ENCODE assay signal across 8 cellular contexts in the genomic region with DNA sequence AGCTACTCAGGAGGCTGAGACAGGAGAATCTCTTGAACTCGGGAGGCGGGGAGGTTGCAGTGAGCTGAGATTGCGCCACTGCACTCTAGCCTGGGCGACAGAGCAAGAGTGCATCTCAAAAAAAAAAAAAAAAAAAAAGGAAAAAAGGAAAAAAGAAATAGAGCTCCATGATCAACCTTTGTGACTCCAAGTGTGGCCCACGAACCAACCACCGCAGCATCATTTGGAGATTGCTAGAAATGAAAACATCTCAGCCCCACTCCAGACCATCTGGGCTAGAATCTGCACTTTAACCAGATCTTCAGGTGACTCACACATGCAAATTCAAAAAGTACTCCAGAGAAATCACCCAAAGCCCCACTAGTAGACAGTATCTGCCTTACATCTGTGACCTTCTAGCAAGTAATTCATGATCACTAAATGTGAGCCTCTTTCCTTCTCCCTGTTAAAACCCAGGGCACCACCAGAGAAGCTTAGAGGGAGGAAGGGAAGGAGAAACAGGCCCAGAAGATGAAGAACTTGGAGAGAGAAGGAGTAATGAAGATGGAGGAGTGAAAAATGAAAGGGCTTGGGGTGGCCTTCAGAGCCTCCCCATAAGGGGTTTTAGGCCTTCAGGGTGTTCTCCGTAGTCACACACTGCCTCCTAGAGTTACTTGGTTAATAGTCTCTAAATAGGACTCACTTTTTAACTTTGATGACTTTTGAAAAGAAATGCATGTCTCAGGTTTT.
DNase-seq lines count a peak whose midpoint lies in the region; ATAC-seq and FAIRE-seq lines count a peak whose summit lies in the region.

No MANE protein-coding gene starts in this region.

- H3K9ac ChIP-seq in SK-N-MC (ENCODE audit: insufficient read length): no peak overlapping the region

- no peak for FAIRE-seq in urothelium cell line (lab: Jason Lieb, UNC)

- peak; percentile 81 for DNase-seq in DMS 273 (lab: John Stamatoyannopoulos, UW; ENCODE audit: unreplicated experiment)
- DNase-seq in SK-N-MC (ENCODE audit: low read depth, low spot score): peak; percentile 6
- peak; percentile 40 for DNase-seq in central memory CD4-positive, alpha-beta T cell
- DNase-seq in midbrain (lab: John Stamatoyannopoulos, UW): peak; percentile 19
- no peak for DNase-seq in urothelium cell line (ENCODE audit: low spot score)
- no peak for DNase-seq in NCI-H1930 (lab: John Stamatoyannopoulos, UW)

- H3K4me3 ChIP-seq in SK-N-MC: no peak overlapping the region

- H3K27ac ChIP-seq in SK-N-MC: no peak overlapping the region

- H3K9me3 ChIP-seq in SK-N-MC (ENCODE audit: low read depth, low read length): no peaks in the 10 kb centered on the region

- H3K36me3 ChIP-seq in SK-N-MC (ENCODE audit: insufficient read depth, low read length): no peaks in the 10 kb centered on the region

- ATAC-seq in GM21786 (IDR thresholded peaks at IDR 0.05; ENCODE audit: unreplicated experiment): peak; percentile 56
- no peak for ATAC-seq in HG03097 (IDR thresholded peaks at IDR 0.05; ENCODE audit: low FRiP score, unreplicated experiment)

Comparison
In these comparisons a context has a peak if more than half of its experiments do, and no peak if none do; other contexts are left out.
1. DNase-seq: peak in DMS 273 (single experiment), SK-N-MC (single experiment), central memory CD4-positive, alpha-beta T cell (single experiment) and midbrain (single experiment); none in urothelium cell line (single experiment) and NCI-H1930 (0 of 2).